Comparison of ENCODE assay signal across 35 cellular contexts in genomic region chr17:7446669-7447068, GRCh38. TPM values are rescaled to one million over a fixed set of nuclear protein-coding genes. Genes with fewer than 3 reads are reported as not detected.
DNase-seq lines count a peak whose midpoint lies in the region; ATAC-seq, FAIRE-seq and TF ChIP-seq lines count a peak whose summit lies in the region.
"Had no signal": no experiment of that assay in that cellular context is flagged by ENCODE, and none has a peak within 500 bp of the region (broad histone marks: within the 10 kb centered on the region; RNA-seq: fewer than 3 reads in every experiment).

No MANE protein-coding gene starts in this region.

- peaks cover 14% of the 10 kb centered on the region for H3K4me1 Mint-ChIP-seq in astrocyte (ENCODE audit: low read depth, unreplicated experiment)

- H3K27me3 Mint-ChIP-seq in astrocyte (ENCODE audit: low read depth, unreplicated experiment) = peaks cover 11% of the 10 kb centered on the region

- H3K9ac ChIP-seq in astrocyte (ENCODE audit: low read length) (no peak overlapping the region), iPS-20b (ENCODE audit: low read depth, low read length) (no peak overlapping the region)
- H3K9ac ChIP-seq: BLaER1 had no signal

- TF ChIP-seq CTCF in astrocyte (IDR thresholded peaks at IDR 0.05; ENCODE audit: insufficient read depth, low read depth, low read length) = no peak
- TF ChIP-seq CTCF in psoas muscle (IDR thresholded peaks at IDR 0.05) = no peak
- TF ChIP-seq CTCF in foreskin keratinocyte (conservative IDR thresholded peaks at IDR 0.05) = no peak

- H3K4me3 ChIP-seq in H7 (ENCODE audit: insufficient read depth, low read depth, low read length) (peak overlapping the region; percentile 33), astrocyte (ENCODE audit: insufficient read depth, low read depth, low read length) (no peak overlapping the region), iPS-20b (ENCODE audit: low read length) (peak overlapping the region; percentile 65; the same call in 1 of the 2 replicates), psoas muscle (peak overlapping the region; percentile 4)
- H3K4me3 ChIP-seq: BLaER1, smooth muscle cell had no signal

- H3K27ac Mint-ChIP-seq in astrocyte (ENCODE audit: unreplicated experiment) = no peak overlapping the region
- H3K27ac Mint-ChIP-seq: activated CD8-positive, alpha-beta memory T cell treated with anti-CD3 and anti-CD28 coated beads, Interleukin-2, amount 10 ng/mL, durations not matched to agents 7 days and 5 days; activated naive CD8-positive, alpha-beta T cell treated with anti-CD3 and anti-CD28 coated beads, Interleukin-2, amount 50 U/mL, for 24 hours had no signal

- peaks cover 7% of the 10 kb centered on the region for H3K9me3 Mint-ChIP-seq in astrocyte (ENCODE audit: unreplicated experiment)
- H3K9me3 Mint-ChIP-seq: activated naive CD8-positive, alpha-beta T cell treated with anti-CD3 and anti-CD28 coated beads, Interleukin-2, amount 50 U/mL, for 24 hours; central memory CD8-positive, alpha-beta T cell had no signal

- H3K79me2 ChIP-seq in astrocyte (ENCODE audit: insufficient read depth, low read length) = no peaks in the 10 kb centered on the region

- 22 to 29% (median 25%) methylated on average over 24 of the region's 24 CpGs for WGBS in psoas muscle, 3 donors

- H3K4me3 Mint-ChIP-seq in astrocyte (ENCODE audit: unreplicated experiment) = no peak overlapping the region
- H3K4me3 Mint-ChIP-seq: activated naive CD8-positive, alpha-beta T cell treated with anti-CD3 and anti-CD28 coated beads, Interleukin-2, amount 50 U/mL, for 24 hours; central memory CD8-positive, alpha-beta T cell had no signal

- no peaks in the 10 kb centered on the region for H4K20me1 ChIP-seq in astrocyte (ENCODE audit: insufficient read depth, low read length)

- peaks cover 28% of the 10 kb centered on the region for H3K27me3 ChIP-seq in H7 (ENCODE audit: control insufficient read depth, insufficient read depth, low read length)
- peaks cover 27% of the 10 kb centered on the region for H3K27me3 ChIP-seq in astrocyte (ENCODE audit: insufficient read depth, low read length)
- peaks cover 42% of the 10 kb centered on the region for H3K27me3 ChIP-seq in iPS-20b (ENCODE audit: insufficient read depth, low read length)
- H3K27me3 ChIP-seq in psoas muscle (ENCODE audit: insufficient read depth in 3 of 3, low read length in 2 of 3) = peaks cover 0 to 7% (median 0%) of the 10 kb centered on the region in 3 donors
- H3K27me3 ChIP-seq in foreskin keratinocyte = no peaks in the 10 kb centered on the region

- H3K27ac ChIP-seq in astrocyte (ENCODE audit: low read depth, low read length) = no peak overlapping the region
- no peak overlapping the region for H3K27ac ChIP-seq in iPS-20b (ENCODE audit: low read length)
- peak overlapping the region; percentile 13 for H3K27ac ChIP-seq in psoas muscle
- H3K27ac ChIP-seq in foreskin keratinocyte = no peak overlapping the region
- H3K27ac ChIP-seq: BLaER1, stomach, VCaP had no signal

- peaks cover 30% of the 10 kb centered on the region for H3K36me3 Mint-ChIP-seq in astrocyte (ENCODE audit: low read depth, unreplicated experiment)
- H3K36me3 Mint-ChIP-seq: activated CD8-positive, alpha-beta memory T cell treated with anti-CD3 and anti-CD28 coated beads, Interleukin-2, amount 10 ng/mL, durations not matched to agents 7 days and 5 days had no signal

- H3K36me3 ChIP-seq in H7 (replicated peaks; ENCODE audit: control insufficient read depth, insufficient read depth, low read length) (no peaks in the 10 kb centered on the region), astrocyte (ENCODE audit: insufficient read depth, low read length) (no peaks in the 10 kb centered on the region), iPS-20b (ENCODE audit: insufficient read depth, low read depth, low read length) (no peaks in the 10 kb centered on the region), psoas muscle (ENCODE audit: insufficient read depth in 1 of 2, low read depth in 1 of 2) (peaks cover 0 to 52% of the 10 kb centered on the region in 2 donors)
- H3K36me3 ChIP-seq: BLaER1, stomach had no signal

- DNase-seq in H7 (peak; percentile 65), astrocyte (ENCODE audit: low read depth) (no peak), psoas muscle (no peak), NCI-H146 treated with DMSO at 0.1 percent for 48 hours (lab: John Stamatoyannopoulos, UW; ENCODE audit: unreplicated experiment) (no peak), foreskin keratinocyte (no peak), NCI-H748 treated with DMSO at 0.1 percent for 48 hours (lab: John Stamatoyannopoulos, UW) (no peak)
- DNase-seq: ACHN; activated CD4-positive, alpha-beta T cell treated with anti-CD3 and anti-CD28 coated beads, Interleukin-2, amount 50 U/mL, for 1 hour; activated CD8-positive, alpha-beta memory T cell treated with anti-CD3 and anti-CD28 coated beads, Interleukin-2, amount 10 ng/mL, durations not matched to agents 7 days and 5 days; activated naive CD8-positive, alpha-beta T cell treated with anti-CD3 and anti-CD28 coated beads, Interleukin-2, amount 50 U/mL, for 24 hours; activated T-cell treated with anti-CD3 and anti-CD28 coated beads, Interleukin-2, amount 50 U/mL, for 48 hours; dermis blood vessel endothelial cell; DMS53; GDM1; NCI-H1048; NCI-H187 treated with DMSO at 0.1 percent for 48 hours; NCI-H2171 treated with DMSO at 0.1 percent for 48 hours; NCI-H526; nucleus accumbens; SHP77 treated with DMSO at 0.1 percent for 48 hours; stimulated activated CD4-positive, alpha-beta T cell treated with anti-CD3 and anti-CD28 coated beads, Interleukin-1b, Interleukin-23, amount 100 ng/mL, for 48 hours; stimulated activated CD8-positive, alpha-beta memory T cell treated with anti-CD3 and anti-CD28 coated beads, Interleukin-4, amount 100 ng/mL, for 48 hours; stomach; T-helper 9 cell; trophoblast cell had no signal

- no peak overlapping the region for H2AFZ ChIP-seq in astrocyte (ENCODE audit: low read depth, low read length)

- H3K4me1 ChIP-seq in astrocyte (ENCODE audit: insufficient read depth, low read length) = peaks cover 10% of the 10 kb centered on the region
- peaks cover 11% of the 10 kb centered on the region; the same call in 1 of the 2 replicates for H3K4me1 ChIP-seq in iPS-20b (ENCODE audit: insufficient read depth, low read length)
- peaks cover 30% of the 10 kb centered on the region for H3K4me1 ChIP-seq in psoas muscle
- peaks cover 28% of the 10 kb centered on the region for H3K4me1 ChIP-seq in foreskin keratinocyte

- FAIRE-seq in astrocyte (lab: Jason Lieb, UNC) = no peak
- FAIRE-seq: H54 had no signal

- H3K4me2 ChIP-seq in astrocyte (ENCODE audit: low read length) = peak overlapping the region; percentile 41
- H3K4me2 ChIP-seq: BLaER1 had no signal

- H3K9me3 ChIP-seq in astrocyte (ENCODE audit: insufficient read depth, low read depth, low read length) (no peaks in the 10 kb centered on the region), iPS-20b (ENCODE audit: insufficient read depth, low read depth, low read length) (no peaks in the 10 kb centered on the region), psoas muscle (no peaks in the 10 kb centered on the region)
- H3K9me3 ChIP-seq: BLaER1, stomach had no signal

- intact Hi-C loops in psoas muscle (cut with DNase I) = no loop called here

- ATAC-seq in psoas muscle = no peak
- ATAC-seq in HG02678 (IDR thresholded peaks at IDR 0.05; ENCODE audit: unreplicated experiment) = no peak
- no peak for ATAC-seq in foreskin keratinocyte
- ATAC-seq: activated CD8-positive, alpha-beta memory T cell treated with anti-CD3 and anti-CD28 coated beads, Interleukin-2, amount 10 ng/mL, durations not matched to agents 7 days and 5 days; activated naive CD8-positive, alpha-beta T cell treated with anti-CD3 and anti-CD28 coated beads, Interleukin-2, amount 50 U/mL, for 24 hours; Panc1 had no signal

RNA-seq across cellular contexts. Expression of gene CHRNB1, which starts 1.8 kb away (rescaled TPM):
- total RNA-seq in H7 (2014; rRNA removed; shearing (Covaris generic)) = 6.6 and 6.8 TPM in 2 replicates
- 9.7 and 11.7 TPM in 2 replicates for total RNA-seq in astrocyte
- 100 to 1,000 TPM; 107 to 190 (median 147) TPM for total RNA-seq in psoas muscle
- 100 to 1,000 TPM in 1 of 3 donors, 10 to 100 TPM in 2; 73.0 to 118 (median 91.7) TPM for polyA plus RNA-seq in psoas muscle
- 28.6 and 31.2 TPM in 2 replicates for total RNA-seq in foreskin keratinocyte
- polyA plus RNA-seq in foreskin keratinocyte = 30.7 and 37.8 TPM in 2 replicates

RNA-seq across cellular contexts. Expression of gene FGF11, which starts 7.4 kb away (rescaled TPM):
- 12.5 and 20.7 TPM in 2 replicates for total RNA-seq in H7 (2014; rRNA removed; shearing (Covaris generic))
- total RNA-seq in astrocyte (22.4 and 30.7 TPM in 2 replicates), psoas muscle (10 to 100 TPM in 3 of 4 donors, 1 to 10 TPM in 1; 2.7 to 21.1 (median 10.1) TPM), foreskin keratinocyte (15.5 and 16.9 TPM in 2 replicates)
- polyA plus RNA-seq in psoas muscle (1 to 10 TPM; 2.0 to 4.4 (median 3.7) TPM), foreskin keratinocyte (13.4 and 14.3 TPM in 2 replicates)

RNA-seq across cellular contexts. Expression of gene TMEM102, which starts 11.4 kb away (rescaled TPM):
- 14.5 and 15.8 TPM in 2 replicates for total RNA-seq in H7 (2014; rRNA removed; shearing (Covaris generic))
- total RNA-seq in astrocyte = 10.7 and 11.8 TPM in 2 replicates
- under 1 TPM; 0.41 to 0.95 (median 0.68) TPM for total RNA-seq in psoas muscle
- 1 to 10 TPM in 2 of 3 donors, under 1 TPM in 1; 0.84 to 3.2 (median 1.7) TPM for polyA plus RNA-seq in psoas muscle
- total RNA-seq in foreskin keratinocyte = 12.9 and 17.1 TPM in 2 replicates
- 13.9 and 16.9 TPM in 2 replicates for polyA plus RNA-seq in foreskin keratinocyte

RNA-seq across cellular contexts. Expression of gene SPEM3, which starts 18.0 kb away (rescaled TPM):
- not detected in 2 replicates for total RNA-seq in H7 (2014; rRNA removed; shearing (Covaris generic))
- total RNA-seq in astrocyte (0.07 TPM in 1 of 2 replicates, not detected in the other), psoas muscle (not detected), foreskin keratinocyte (not detected in 2 replicates)
- polyA plus RNA-seq in psoas muscle (under 1 TPM in 1 of 3 donors, not detected in 2; 0.01 TPM), foreskin keratinocyte (not detected in 2 replicates)
- total RNA-seq: activated CD8-positive, alpha-beta memory T cell treated with anti-CD3 and anti-CD28 coated beads, Interleukin-2, amount 10 ng/mL, durations not matched to agents 7 days and 5 days; dermis blood vessel endothelial cell; LHCN-M2; lung microvascular endothelial cell; smooth muscle cell; stomach had no signal
- polyA plus RNA-seq: smooth muscle cell, stomach had no signal

RNA-seq across cellular contexts. Expression of gene SPEM2, which starts 21.3 kb away (rescaled TPM):
- not detected in 2 replicates for total RNA-seq in H7 (2014; rRNA removed; shearing (Covaris generic))
- 0.14 and 0.17 TPM in 2 replicates for total RNA-seq in astrocyte
- total RNA-seq in psoas muscle = not detected
- polyA plus RNA-seq in psoas muscle = under 1 TPM in 1 of 3 donors, not detected in 2; 0.03 TPM
- not detected in 2 replicates for total RNA-seq in foreskin keratinocyte
- polyA plus RNA-seq in foreskin keratinocyte = not detected in 2 replicates
- total RNA-seq: activated CD8-positive, alpha-beta memory T cell treated with anti-CD3 and anti-CD28 coated beads, Interleukin-2, amount 10 ng/mL, durations not matched to agents 7 days and 5 days; dermis blood vessel endothelial cell; LHCN-M2; lung microvascular endothelial cell; stomach had no signal
- polyA plus RNA-seq: stomach had no signal
